Comparison of ENCODE assay signal across 15 cellular contexts in the genomic region with DNA sequence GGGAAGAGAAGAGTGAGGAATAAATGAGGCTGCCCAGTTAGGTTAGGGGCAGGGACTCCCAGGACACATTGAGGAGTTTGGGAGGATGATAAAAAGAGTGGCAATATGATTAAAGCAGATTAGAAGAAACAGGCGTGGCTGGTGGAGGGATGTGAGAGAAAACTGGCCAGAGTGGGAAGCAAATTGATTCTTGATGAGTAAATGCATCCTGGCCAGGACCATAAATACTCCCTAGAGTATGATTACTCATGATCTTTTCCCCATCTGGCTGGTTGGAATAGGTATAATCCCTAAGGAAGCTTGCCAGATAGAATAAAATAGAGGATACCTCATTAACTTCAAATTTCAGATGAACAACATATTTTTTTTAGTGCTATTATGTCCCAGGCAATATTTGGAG. TPM values are rescaled to one million over a fixed set of nuclear protein-coding genes. Genes with fewer than 3 reads are reported as not detected.
DNase-seq lines count a peak whose midpoint lies in the region; ATAC-seq and TF ChIP-seq lines count a peak whose summit lies in the region.
"Had no signal": no experiment of that assay in that cellular context is flagged by ENCODE, and none has a peak within 500 bp of the region (broad histone marks: within the 10 kb centered on the region; RNA-seq: fewer than 3 reads in every experiment).

No MANE protein-coding gene starts in this region.

- no peak overlapping the region for H2AFZ ChIP-seq in HCT116 (ENCODE audit: low read depth, low read length, poor library complexity, severe bottlenecking)

- ATAC-seq in HCT116 (no peak), GM18502 (IDR thresholded peaks at IDR 0.05; ENCODE audit: poor library complexity, unreplicated experiment) (no peak), Right ventricle myocardium inferior (no peak)
- ATAC-seq: lower lobe of right lung had no signal

- peaks cover 13 to 37% of the 10 kb centered on the region in 2 experiments; a peak in 3 of 4 replicates for H3K4me1 ChIP-seq in HCT116 (ENCODE audit: control insufficient read depth in 1 of 2, insufficient read depth in 2 of 2, low read length in 2 of 2)
- H3K4me1 ChIP-seq in uterus = no peaks in the 10 kb centered on the region

- H3K9me3 Mint-ChIP-seq in Calu3 (ENCODE audit: low read depth, unreplicated experiment) = peaks cover 3% of the 10 kb centered on the region
- H3K9me3 Mint-ChIP-seq: nephron, type B pancreatic cell had no signal

- H3K79me2 ChIP-seq in HCT116 (ENCODE audit: insufficient read depth, low read length) = no peaks in the 10 kb centered on the region

- BruUV-seq in Calu3 (replicated peaks; lab: Mats Ljungman, UMichigan) (no TSS peak), HCT116 (replicated peaks; lab: Mats Ljungman, UMichigan) (no TSS peak)

- no peaks in the 10 kb centered on the region for H3K9me2 ChIP-seq in HCT116 (ENCODE audit: insufficient read depth)

- H3K9ac ChIP-seq in HCT116 (ENCODE audit: low read length) = no peak overlapping the region

- H3K36me3 ChIP-seq in HCT116 (ENCODE audit: control insufficient read depth in 1 of 2, insufficient read depth in 2 of 2, low read length in 2 of 2) = no peaks in the 10 kb centered on the region
- no peaks in the 10 kb centered on the region for H3K36me3 ChIP-seq in uterus
- H3K36me3 ChIP-seq: esophagus squamous epithelium, lower lobe of right lung had no signal

- H3K9me3 ChIP-seq in HCT116 (ENCODE audit: control insufficient read depth in 1 of 2, insufficient read depth in 1 of 2, low read depth in 1 of 2, low read length in 2 of 2) (no peaks in the 10 kb centered on the region), uterus (no peaks in the 10 kb centered on the region)
- H3K9me3 ChIP-seq: esophagus squamous epithelium, lower lobe of right lung had no signal

- no peak overlapping the region for H3K4me3 Mint-ChIP-seq in Calu3 (ENCODE audit: low read depth, unreplicated experiment)
- H3K4me3 Mint-ChIP-seq: nephron, type B pancreatic cell had no signal

- H3K4me2 ChIP-seq in HCT116 (ENCODE audit: low read length) = 0 out of 2 replicates have a peak overlapping the region, but pooled peaks have one; percentile 9

- RAD21 ChIA-PET in HCT116 (lab: Charles Lee; ENCODE audit: low non-redundant PET in 1 of 2, low total read pairs in 2 of 2, uncharacterized antibody in 2 of 2, unreplicated experiment in 2 of 2) = no interaction called here

- H3K27ac Mint-ChIP-seq in Calu3 (ENCODE audit: unreplicated experiment) = peak overlapping the region; percentile 9
- H3K27ac Mint-ChIP-seq: IgD-negative memory B cell, nephron, type B pancreatic cell had no signal

- H4K20me1 ChIP-seq in HCT116 (ENCODE audit: insufficient read depth) = no peaks in the 10 kb centered on the region

- POLR2A ChIA-PET in HCT116 (lab: Charles Lee) = no interaction called here

- H3K27me3 ChIP-seq in HCT116 (ENCODE audit: insufficient read depth, low read length) (no peaks in the 10 kb centered on the region), uterus (no peaks in the 10 kb centered on the region)
- H3K27me3 ChIP-seq: esophagus squamous epithelium had no signal

- no peak for TF ChIP-seq RAD21 in HCT116 (IDR thresholded peaks at IDR 0.05; ENCODE audit: low read depth)

- TF ChIP-seq CTCF in Calu3 (IDR thresholded peaks at IDR 0.05; ENCODE audit: unreplicated experiment) (no peak), HCT116 (IDR thresholded peaks at IDR 0.05 in 2 of 3, conservative IDR thresholded peaks at IDR 0.05 in 1 of 3; ENCODE audit: borderline replicate concordance in 1 of 3, insufficient read depth in 1 of 3, low read depth in 2 of 3, low read length in 2 of 3) (no peak), uterus (IDR thresholded peaks at IDR 0.05) (no peak)

- DNase-seq in Calu3 = no peak
- DNase-seq in HCT116 (ENCODE audit: low read depth, low spot score) = no peak
- peak; percentile 50 for DNase-seq in amniotic epithelial cell (ENCODE audit: low read depth)
- DNase-seq in kidney tubule cell (ENCODE audit: low spot score) = peak; percentile 70
- no peak for DNase-seq in uterus
- no peak for DNase-seq in Right ventricle myocardium inferior (ENCODE audit: missing footprints)
- no peak for DNase-seq in Ammon's horn (ENCODE audit: low spot score)
- DNase-seq: cortex of kidney, esophagus squamous epithelium, GOT3, lower lobe of right lung had no signal

- TF ChIP-seq POLR2A in HCT116 (IDR thresholded peaks at IDR 0.05; ENCODE audit: borderline replicate concordance, extremely low read depth, insufficient read depth, insufficient read length) = no peak
- no peak for TF ChIP-seq POLR2A in uterus (IDR thresholded peaks at IDR 0.05)

- H3K4me1 Mint-ChIP-seq in Calu3 (ENCODE audit: low read depth, unreplicated experiment) = peaks cover 58% of the 10 kb centered on the region

- H3K4me3 ChIP-seq in HCT116 (replicated peaks in 1 of 2; ENCODE audit: low read depth in 1 of 2, low read length in 2 of 2) (no peak overlapping the region), uterus (no peak overlapping the region)
- H3K4me3 ChIP-seq: esophagus squamous epithelium, lower lobe of right lung had no signal

- CTCF ChIA-PET in Calu3 (lab: Charles Lee) (no interaction called here), HCT116 (lab: Charles Lee) (no interaction called here)

- intact Hi-C loops in Calu3 (cut with micrococcal nuclease; ENCODE audit: unreplicated experiment) (no loop called here), HCT116 (cut with micrococcal nuclease) (no loop called here), uterus (cut with DNase I; ENCODE audit: low total_unique reads) (no loop called here), Right ventricle myocardium inferior (cut with DNase I) (no loop called here)

- H3K36me3 Mint-ChIP-seq in Calu3 (ENCODE audit: insufficient read depth, unreplicated experiment) = peaks cover 6% of the 10 kb centered on the region
- H3K36me3 Mint-ChIP-seq: IgD-negative memory B cell, type B pancreatic cell had no signal

- H3K27me3 Mint-ChIP-seq in Calu3 (ENCODE audit: unreplicated experiment) = no peaks in the 10 kb centered on the region
- H3K27me3 Mint-ChIP-seq: type B pancreatic cell had no signal

- no peak overlapping the region for H3K27ac ChIP-seq in HCT116 (ENCODE audit: low read depth, low read length)
- no peak overlapping the region for H3K27ac ChIP-seq in uterus
- H3K27ac ChIP-seq: lower lobe of right lung had no signal

TF ChIP-seq in HCT116, 20 proteins besides CTCF, POLR2A, EP300 and RAD21 (continues in another document):
- no peak for TF ChIP-seq SP1 (IDR thresholded peaks at IDR 0.05; ENCODE audit: low read depth)
- TF ChIP-seq, protein P1, sequence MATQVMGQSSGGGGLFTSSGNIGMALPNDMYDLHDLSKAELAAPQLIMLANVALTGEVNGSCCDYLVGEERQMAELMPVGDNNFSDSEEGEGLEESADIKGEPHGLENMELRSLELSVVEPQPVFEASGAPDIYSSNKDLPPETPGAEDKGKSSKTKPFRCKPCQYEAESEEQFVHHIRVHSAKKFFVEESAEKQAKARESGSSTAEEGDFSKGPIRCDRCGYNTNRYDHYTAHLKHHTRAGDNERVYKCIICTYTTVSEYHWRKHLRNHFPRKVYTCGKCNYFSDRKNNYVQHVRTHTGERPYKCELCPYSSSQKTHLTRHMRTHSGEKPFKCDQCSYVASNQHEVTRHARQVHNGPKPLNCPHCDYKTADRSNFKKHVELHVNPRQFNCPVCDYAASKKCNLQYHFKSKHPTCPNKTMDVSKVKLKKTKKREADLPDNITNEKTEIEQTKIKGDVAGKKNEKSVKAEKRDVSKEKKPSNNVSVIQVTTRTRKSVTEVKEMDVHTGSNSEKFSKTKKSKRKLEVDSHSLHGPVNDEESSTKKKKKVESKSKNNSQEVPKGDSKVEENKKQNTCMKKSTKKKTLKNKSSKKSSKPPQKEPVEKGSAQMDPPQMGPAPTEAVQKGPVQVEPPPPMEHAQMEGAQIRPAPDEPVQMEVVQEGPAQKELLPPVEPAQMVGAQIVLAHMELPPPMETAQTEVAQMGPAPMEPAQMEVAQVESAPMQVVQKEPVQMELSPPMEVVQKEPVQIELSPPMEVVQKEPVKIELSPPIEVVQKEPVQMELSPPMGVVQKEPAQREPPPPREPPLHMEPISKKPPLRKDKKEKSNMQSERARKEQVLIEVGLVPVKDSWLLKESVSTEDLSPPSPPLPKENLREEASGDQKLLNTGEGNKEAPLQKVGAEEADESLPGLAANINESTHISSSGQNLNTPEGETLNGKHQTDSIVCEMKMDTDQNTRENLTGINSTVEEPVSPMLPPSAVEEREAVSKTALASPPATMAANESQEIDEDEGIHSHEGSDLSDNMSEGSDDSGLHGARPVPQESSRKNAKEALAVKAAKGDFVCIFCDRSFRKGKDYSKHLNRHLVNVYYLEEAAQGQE (IDR thresholded peaks at IDR 0.05; ENCODE audit: low read depth) = no peak
- TF ChIP-seq POLR2AphosphoS5 (IDR thresholded peaks at IDR 0.05; ENCODE audit: low read depth, low read length) = no peak
- no peak for TF ChIP-seq EGR1 (IDR thresholded peaks at IDR 0.05; ENCODE audit: low read depth)
- TF ChIP-seq EZH2phosphoT487 (IDR thresholded peaks at IDR 0.05; ENCODE audit: borderline replicate concordance) = no peak
- no peak for TF ChIP-seq TCF7L2 (IDR thresholded peaks at IDR 0.05; ENCODE audit: borderline replicate concordance, extremely low read depth, insufficient read depth, insufficient read length)
- TF ChIP-seq CBX3 (IDR thresholded peaks at IDR 0.05; ENCODE audit: low read depth) = no peak
- TF ChIP-seq ELF1 (IDR thresholded peaks at IDR 0.05; ENCODE audit: borderline replicate concordance, low read depth) = no peak
- TF ChIP-seq, protein P2, sequence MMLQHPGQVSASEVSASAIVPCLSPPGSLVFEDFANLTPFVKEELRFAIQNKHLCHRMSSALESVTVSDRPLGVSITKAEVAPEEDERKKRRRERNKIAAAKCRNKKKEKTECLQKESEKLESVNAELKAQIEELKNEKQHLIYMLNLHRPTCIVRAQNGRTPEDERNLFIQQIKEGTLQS (IDR thresholded peaks at IDR 0.05) = no peak
- TF ChIP-seq YY1 (IDR thresholded peaks at IDR 0.05; ENCODE audit: extremely low read depth, insufficient replicate concordance, low read depth, low read length) = no peak
- TF ChIP-seq FOSL1 (IDR thresholded peaks at IDR 0.05; ENCODE audit: low read depth) = no peak
- TF ChIP-seq ZFX (IDR thresholded peaks at IDR 0.05) = no peak
- TF ChIP-seq SIN3A (IDR thresholded peaks at IDR 0.05; ENCODE audit: low read depth) = no peak
- TF ChIP-seq EZH2 (IDR thresholded peaks at IDR 0.05) = no peak

RNA-seq across cellular contexts. Expression of a gene that starts 21.5 kb away (rescaled TPM):
- 2.4 and 3.2 TPM in 2 replicates for total RNA-seq in Calu3 (2022)
- total RNA-seq in HCT116 (2021; ENCODE audit: unreplicated experiment) = 0.20 TPM
- 0.15 and 0.26 TPM in 2 replicates for polyA plus RNA-seq in HCT116 (2012)
- 1 to 10 TPM in 1 of 4 donors, under 1 TPM in 1, not detected in 2; 0.29 to 2.5 TPM for total RNA-seq in uterus
- not detected for total RNA-seq in Right ventricle myocardium inferior
- polyA plus RNA-seq: IgD-negative memory B cell had no signal

RNA-seq across cellular contexts. Expression of a gene that starts 36.3 kb away (rescaled TPM):
- total RNA-seq in Calu3 (2022) (25.4 and 39.9 TPM in 2 replicates), HCT116 (2021; ENCODE audit: unreplicated experiment) (0.30 TPM), uterus (not detected), Right ventricle myocardium inferior (not detected)
- polyA plus RNA-seq in HCT116 (2012) = 0.12 and 0.36 TPM in 2 replicates
- polyA plus RNA-seq: IgD-negative memory B cell had no signal

Comparison
In these comparisons a context has a peak if more than half of its experiments do, and no peak if none do; other contexts are left out.
1. DNase-seq: peak in amniotic epithelial cell (single experiment) and kidney tubule cell (single experiment); none in Calu3 (single experiment), HCT116 (single experiment), uterus (0 of 2), Right ventricle myocardium inferior (single experiment) and Ammon's horn (single experiment).
2. RNA of a gene that starts 36.3 kb away (total RNA-seq): 25.4 to 39.9 TPM in Calu3; 0.30 TPM in HCT116 (single experiment), not detected in uterus and not detected in Right ventricle myocardium inferior (single experiment); every median in the first group is over 10 times any median in the second.